In genomic region chr2:76821731-76822130, GRCh38 we compare ENCODE assay signal across 22 cellular contexts.
"Had no signal": no experiment of that assay in that cellular context is flagged by ENCODE, and none has a peak within 500 bp of the region (broad histone marks: within the 10 kb centered on the region; RNA-seq: fewer than 3 reads in every experiment).

No MANE protein-coding gene starts in this region.

- H3K27me3 ChIP-seq: SJSA1 had no signal

- H3K4me3 ChIP-seq: SJSA1, SK-N-MC had no signal

- H3K27ac ChIP-seq: HL-60, SJSA1, SK-N-MC had no signal

- H3K4me1 ChIP-seq: SJSA1 had no signal

- FAIRE-seq: HTR-8/SVneo, RCC 7860 had no signal

- DNase-seq: KBM-7, MM.1S, NCI-H1092 treated with DMSO at 0.1 percent for 48 hours, NCI-H1436, NCI-H187, NCI-H2029, NCI-H2081 treated with DMSO at 0.1 percent for 48 hours, NCI-H2171, NCI-H226, NCI-H446, NCI-H510A, NCI-H524 treated with DMSO at 0.1 percent for 48 hours, NCI-H69, NCI-H774, Right ventricle myocardium superior, RPMI8226, SIG-M5 had no signal

- H3K36me3 ChIP-seq: SJSA1 had no signal
